ENCODE assay signal across 8 cellular contexts in the genomic region with DNA sequence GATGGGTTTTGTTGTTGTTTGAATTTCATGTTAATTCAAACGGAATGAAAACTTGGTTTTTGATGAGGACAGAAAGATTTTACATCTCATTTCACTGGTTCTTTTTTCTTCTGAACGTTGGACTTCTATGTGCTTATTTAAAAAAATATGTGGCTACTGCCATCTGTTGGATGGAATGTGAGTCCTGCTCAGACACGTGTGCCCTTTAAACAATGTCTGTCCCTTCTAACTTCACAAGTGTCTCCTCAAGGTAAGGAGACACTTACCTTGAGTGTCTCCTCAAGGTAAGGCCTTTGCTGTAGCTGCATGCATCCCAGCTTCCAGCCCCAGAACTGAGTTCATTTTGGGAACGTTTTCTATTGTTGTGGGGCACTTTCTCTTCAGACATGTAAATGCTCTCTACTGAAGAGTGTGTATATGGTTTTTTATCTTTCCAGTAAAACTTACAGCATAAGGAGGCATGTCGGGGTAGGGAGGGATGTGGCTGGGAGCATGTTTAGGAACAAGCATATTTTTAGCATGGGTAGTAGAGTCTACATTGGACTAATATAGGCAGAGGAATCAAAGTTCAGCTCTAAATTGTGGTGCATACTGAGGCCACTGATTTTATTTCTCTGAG.
DNase-seq lines count a peak whose midpoint lies in the region; ATAC-seq and TF ChIP-seq lines count a peak whose summit lies in the region.

No MANE protein-coding gene starts in this region.

- no peaks in the 10 kb centered on the region for H3K4me1 ChIP-seq in PC-9 (replicated peaks; ENCODE audit: insufficient read depth)
- no peaks in the 10 kb centered on the region for H3K4me1 ChIP-seq in prostate gland (replicated peaks)

- no peaks in the 10 kb centered on the region for H3F3A ChIP-seq in PC-9 (ENCODE audit: insufficient read depth, low read depth)

- POLR2A ChIA-PET in PC-9 (lab: Charles Lee; ENCODE audit: unreplicated experiment), result no interaction called here

- H3K4me3 ChIP-seq in PC-9 (no peak overlapping the region), prostate gland (no peak overlapping the region)

- H2AFZ ChIP-seq in PC-9, result no peak overlapping the region

- H3K9me3 ChIP-seq in PC-9 (ENCODE audit: insufficient read depth, low read depth) (no peaks in the 10 kb centered on the region), prostate gland (no peaks in the 10 kb centered on the region)

- WGBS in prostate gland, result 21% methylated on average over 5 of the region's 5 CpGs

- BruUV-seq in PC-9 (replicated peaks; lab: Mats Ljungman, UMichigan), result no TSS peak

- no peaks in the 10 kb centered on the region for H3K79me2 ChIP-seq in PC-9 (ENCODE audit: low read depth)

- DNase-seq in ELR (ENCODE audit: low read depth), result peak; percentile 37
- DNase-seq in PC-9, result no peak
- peak; percentile 15 for DNase-seq in fibroblast of peridontal ligament (ENCODE audit: extremely low read depth)
- DNase-seq in prostate gland (ENCODE audit: low spot score), result no peak
- DNase-seq in activated CD4-positive, alpha-beta T cell treated with anti-CD3 and anti-CD28 coated beads, Interleukin-2, amount 50 U/mL, for 48 hours, result no peak
- DNase-seq in activated CD8-positive, alpha-beta memory T cell treated with anti-CD3 and anti-CD28 coated beads, Interleukin-2, amount 50 U/mL, for 48 hours, result no peak

- intact Hi-C loops in PC-9 (cut with micrococcal nuclease; ENCODE audit: unreplicated experiment), result no loop called here
- intact Hi-C loops in prostate gland (cut with DNase I), result loop anchor here (10.0 kb wide), 1 partner anchor 193 kb away; no protein-coding TSS in a partner anchor

- no peak for TF ChIP-seq POLR2A in prostate gland (IDR thresholded peaks at IDR 0.05)

- H3K4me2 ChIP-seq in PC-9, result no peak overlapping the region

- H3K27me3 ChIP-seq in PC-9 (ENCODE audit: insufficient read depth, low read depth) (no peaks in the 10 kb centered on the region), prostate gland (replicated peaks; ENCODE audit: insufficient read depth) (no peaks in the 10 kb centered on the region)

- CTCF ChIA-PET in PC-9 (lab: Charles Lee), result no interaction called here

- peak; percentile 70 for TF ChIP-seq CTCF in 22Rv1 (IDR thresholded peaks at IDR 0.05)
- peak; percentile 65 for TF ChIP-seq CTCF in PC-9 (conservative IDR thresholded peaks at IDR 0.05)
- TF ChIP-seq CTCF in prostate gland (IDR thresholded peaks at IDR 0.05), result peak in 3 of 4 experiments; percentile 49 to 58 (median 51)

- H3K9me2 ChIP-seq in PC-9 (ENCODE audit: insufficient read depth), result no peaks in the 10 kb centered on the region

- ATAC-seq in GM18870 (IDR thresholded peaks at IDR 0.05; ENCODE audit: unreplicated experiment), result no peak

- H4K20me1 ChIP-seq in PC-9 (ENCODE audit: insufficient read depth), result no peaks in the 10 kb centered on the region

- H3K36me3 ChIP-seq in PC-9 (ENCODE audit: low read depth) (no peaks in the 10 kb centered on the region), prostate gland (no peaks in the 10 kb centered on the region)

- H3K27ac ChIP-seq in 22Rv1, result no peak overlapping the region
- no peak overlapping the region for H3K27ac ChIP-seq in PC-9
- no peak overlapping the region for H3K27ac ChIP-seq in prostate gland

Comparison
In these comparisons a context has a peak if more than half of its experiments do, and no peak if none do; other contexts are left out.
1. DNase-seq: peak in ELR (single experiment) and fibroblast of peridontal ligament (single experiment); none in PC-9 (0 of 2), prostate gland (single experiment), activated CD4-positive, alpha-beta T cell treated with anti-CD3 and anti-CD28 coated beads, Interleukin-2, amount 50 U/mL, for 48 hours (0 of 2) and activated CD8-positive, alpha-beta memory T cell treated with anti-CD3 and anti-CD28 coated beads, Interleukin-2, amount 50 U/mL, for 48 hours (single experiment).
2. Peak in every context shown above with its lines, with median percentiles within 50 percentile points of each other: CTCF ChIP-seq.